Comparison of ENCODE assay signal across 1 cellular context in the genomic region with DNA sequence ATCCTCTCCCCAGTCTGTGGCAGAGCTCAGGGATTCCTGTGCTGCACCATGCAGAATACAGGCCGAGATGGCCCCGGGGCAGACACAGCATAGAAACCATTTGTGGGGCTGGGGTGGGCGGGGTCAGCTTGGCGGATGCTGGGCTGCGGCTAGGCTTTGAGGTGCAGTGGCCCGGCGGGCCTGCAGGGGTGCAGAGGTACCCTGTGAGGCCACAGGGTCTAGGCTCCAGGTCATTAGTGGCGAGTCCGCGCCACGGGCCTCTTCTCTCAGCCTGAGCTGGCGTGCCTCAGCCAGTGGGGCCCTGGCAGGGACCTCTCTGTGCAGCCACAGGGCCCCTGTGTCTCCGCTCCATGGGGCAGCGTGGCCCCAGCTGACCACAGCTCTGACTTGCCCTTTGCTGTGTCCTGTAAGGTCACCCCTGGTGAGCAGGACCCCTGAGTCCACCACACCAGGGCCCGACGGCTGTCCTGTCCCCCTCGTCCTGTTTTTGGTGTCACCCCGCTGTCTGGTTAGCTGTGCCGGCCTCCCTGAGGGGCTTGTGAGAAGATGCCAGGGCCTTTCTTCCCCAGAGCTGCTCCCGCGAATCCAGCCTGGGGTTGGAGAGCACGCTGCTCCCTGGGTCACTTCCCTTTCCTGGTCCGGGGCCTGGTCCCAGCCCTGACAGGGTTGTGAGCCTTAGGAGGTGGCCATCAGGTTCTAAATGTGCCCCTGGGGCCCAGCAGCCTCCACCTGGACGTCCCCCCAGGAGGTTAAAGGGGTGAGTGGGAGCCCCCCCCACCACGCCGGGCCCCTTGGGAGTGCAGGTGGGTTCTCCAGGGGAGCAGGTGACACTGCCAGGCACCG.
TF ChIP-seq lines count a peak whose summit lies in the region.

No MANE protein-coding gene starts in this region.

TF ChIP-seq in GM23338, 12 proteins besides CTCF, POLR2A, EP300 and RAD21 (continued from another document):
- TF ChIP-seq, protein P1, sequence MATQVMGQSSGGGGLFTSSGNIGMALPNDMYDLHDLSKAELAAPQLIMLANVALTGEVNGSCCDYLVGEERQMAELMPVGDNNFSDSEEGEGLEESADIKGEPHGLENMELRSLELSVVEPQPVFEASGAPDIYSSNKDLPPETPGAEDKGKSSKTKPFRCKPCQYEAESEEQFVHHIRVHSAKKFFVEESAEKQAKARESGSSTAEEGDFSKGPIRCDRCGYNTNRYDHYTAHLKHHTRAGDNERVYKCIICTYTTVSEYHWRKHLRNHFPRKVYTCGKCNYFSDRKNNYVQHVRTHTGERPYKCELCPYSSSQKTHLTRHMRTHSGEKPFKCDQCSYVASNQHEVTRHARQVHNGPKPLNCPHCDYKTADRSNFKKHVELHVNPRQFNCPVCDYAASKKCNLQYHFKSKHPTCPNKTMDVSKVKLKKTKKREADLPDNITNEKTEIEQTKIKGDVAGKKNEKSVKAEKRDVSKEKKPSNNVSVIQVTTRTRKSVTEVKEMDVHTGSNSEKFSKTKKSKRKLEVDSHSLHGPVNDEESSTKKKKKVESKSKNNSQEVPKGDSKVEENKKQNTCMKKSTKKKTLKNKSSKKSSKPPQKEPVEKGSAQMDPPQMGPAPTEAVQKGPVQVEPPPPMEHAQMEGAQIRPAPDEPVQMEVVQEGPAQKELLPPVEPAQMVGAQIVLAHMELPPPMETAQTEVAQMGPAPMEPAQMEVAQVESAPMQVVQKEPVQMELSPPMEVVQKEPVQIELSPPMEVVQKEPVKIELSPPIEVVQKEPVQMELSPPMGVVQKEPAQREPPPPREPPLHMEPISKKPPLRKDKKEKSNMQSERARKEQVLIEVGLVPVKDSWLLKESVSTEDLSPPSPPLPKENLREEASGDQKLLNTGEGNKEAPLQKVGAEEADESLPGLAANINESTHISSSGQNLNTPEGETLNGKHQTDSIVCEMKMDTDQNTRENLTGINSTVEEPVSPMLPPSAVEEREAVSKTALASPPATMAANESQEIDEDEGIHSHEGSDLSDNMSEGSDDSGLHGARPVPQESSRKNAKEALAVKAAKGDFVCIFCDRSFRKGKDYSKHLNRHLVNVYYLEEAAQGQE (IDR thresholded peaks at IDR 0.05; ENCODE audit: unreplicated experiment), result no peak
- TF ChIP-seq STAT1 (IDR thresholded peaks at IDR 0.05; ENCODE audit: unreplicated experiment), result no peak
- no peak for TF ChIP-seq ZNF331 (CRISPR knock-in tag; IDR thresholded peaks at IDR 0.05; ENCODE audit: low read depth)
- no peak for TF ChIP-seq ZNF114 (CRISPR knock-in tag; IDR thresholded peaks at IDR 0.05)
- no peak for TF ChIP-seq NANOG (IDR thresholded peaks at IDR 0.05; ENCODE audit: borderline replicate concordance)
- TF ChIP-seq, protein P2, sequence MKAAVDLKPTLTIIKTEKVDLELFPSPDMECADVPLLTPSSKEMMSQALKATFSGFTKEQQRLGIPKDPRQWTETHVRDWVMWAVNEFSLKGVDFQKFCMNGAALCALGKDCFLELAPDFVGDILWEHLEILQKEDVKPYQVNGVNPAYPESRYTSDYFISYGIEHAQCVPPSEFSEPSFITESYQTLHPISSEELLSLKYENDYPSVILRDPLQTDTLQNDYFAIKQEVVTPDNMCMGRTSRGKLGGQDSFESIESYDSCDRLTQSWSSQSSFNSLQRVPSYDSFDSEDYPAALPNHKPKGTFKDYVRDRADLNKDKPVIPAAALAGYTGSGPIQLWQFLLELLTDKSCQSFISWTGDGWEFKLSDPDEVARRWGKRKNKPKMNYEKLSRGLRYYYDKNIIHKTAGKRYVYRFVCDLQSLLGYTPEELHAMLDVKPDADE (IDR thresholded peaks at IDR 0.05), result no peak
- TF ChIP-seq CREB1 (CRISPR knock-in tag; IDR thresholded peaks at IDR 0.05; ENCODE audit: low read depth), result no peak
- TF ChIP-seq EZH2 (IDR thresholded peaks at IDR 0.05; ENCODE audit: low read depth, unreplicated experiment), result no peak
TF ChIP-seq in GM23338: peak in this region for 0.
